ENCODE assay signal across 12 cellular contexts in the genomic region with DNA sequence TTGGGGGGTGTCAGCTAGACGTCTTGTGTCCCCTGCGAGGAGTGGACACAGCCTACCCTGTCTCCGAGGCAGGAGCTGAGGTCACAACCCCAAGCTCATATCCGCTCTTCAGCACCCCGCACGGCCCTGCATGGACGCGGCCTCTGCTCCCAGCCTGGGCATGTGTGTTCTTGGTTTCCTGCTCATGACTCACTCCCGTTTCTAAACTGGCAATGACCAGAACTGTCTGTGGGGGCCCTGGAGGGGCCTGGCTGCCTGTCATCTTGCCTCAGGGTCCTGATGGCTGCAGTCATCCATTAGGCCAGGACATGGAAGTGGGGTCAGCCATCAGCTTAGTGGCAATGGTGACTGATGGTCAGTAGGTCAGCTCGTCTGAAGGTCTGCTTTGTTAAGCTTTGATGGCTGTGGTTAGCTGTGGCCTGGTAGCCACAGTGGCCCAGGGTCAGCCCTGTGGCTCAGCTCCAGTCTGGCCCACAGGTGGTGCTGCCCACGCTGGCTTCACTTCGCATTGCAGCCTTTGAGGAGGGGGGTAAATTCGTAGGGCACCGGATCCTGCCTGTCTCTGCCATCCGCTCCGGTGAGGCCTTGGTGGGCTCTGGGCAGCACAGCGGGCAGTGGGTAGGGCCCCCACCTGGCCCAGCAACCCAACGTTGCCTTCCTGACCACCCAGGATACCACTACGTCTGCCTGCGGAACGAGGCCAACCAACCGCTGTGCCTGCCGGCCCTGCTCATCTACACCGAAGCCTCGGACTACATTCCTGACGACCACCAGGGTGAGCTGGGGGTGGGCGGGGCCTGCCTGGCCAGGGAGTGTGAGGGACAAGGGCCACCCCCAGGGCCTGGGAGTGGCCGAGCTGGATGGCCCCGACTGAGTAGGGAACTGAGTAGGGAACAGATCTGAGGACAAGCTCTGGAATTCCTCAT. TPM values are rescaled to one million over a fixed set of nuclear protein-coding genes. Genes with fewer than 3 reads are reported as not detected.
A peak's percentile ranks its signal among the peaks of the same experiment; 100 is the strongest.
DNase-seq lines count a peak whose midpoint lies in the region; FAIRE-seq and TF ChIP-seq lines count a peak whose summit lies in the region.
"Had no signal": no experiment of that assay in that cellular context is flagged by ENCODE, and none has a peak within 500 bp of the region (broad histone marks: within the 10 kb centered on the region; RNA-seq: fewer than 3 reads in every experiment).

No MANE protein-coding gene starts in this region.

- DNase-seq in HCEC 1CT (peak; percentile 28), astrocyte of the hippocampus (ENCODE audit: low read depth, low spot score) (peak; percentile 64), myocyte (ENCODE audit: low read depth) (peak; percentile 75), GM12892 (ENCODE audit: insufficient read length) (no peak), tibial artery (no peak), NCI-H524 treated with DMSO at 0.1 percent for 48 hours (lab: John Stamatoyannopoulos, UW) (no peak)
- DNase-seq: activated CD4-positive, alpha-beta T cell treated with anti-CD3 and anti-CD28 coated beads, Interleukin-2, amount 10 ng/mL, durations not matched to agents 7 days and 5 days; activated naive CD4-positive, alpha-beta T cell treated with Interleukin-2 at 50 U/mL for 16 hours; CD8-positive, alpha-beta T cell; heart left ventricle; NCI-H524; stimulated activated CD8-positive, alpha-beta memory T cell treated with anti-CD3 and anti-CD28 coated beads, Interleukin-4, amount 100 ng/mL, for 48 hours had no signal

- no peaks in the 10 kb centered on the region for H3K27me3 ChIP-seq in tibial artery
- H3K27me3 ChIP-seq: heart left ventricle had no signal

- FAIRE-seq in GM12892 (lab: Jason Lieb, UNC) = no peak

- no peak for TF ChIP-seq POLR2A in GM12892 (IDR thresholded peaks at IDR 0.05; ENCODE audit: low read depth, low read length)

- peaks cover 2 to 12% (median 7%) of the 10 kb centered on the region in 4 donors for H3K4me1 ChIP-seq in tibial artery

- H3K36me3 ChIP-seq in tibial artery = peaks cover 24 to 89% (median 66%) of the 10 kb centered on the region in 3 donors

- H3K9me3 ChIP-seq in tibial artery = no peaks in the 10 kb centered on the region
- H3K9me3 ChIP-seq: heart left ventricle had no signal

- TF ChIP-seq CTCF in tibial artery (IDR thresholded peaks at IDR 0.05) = no peak

- no peak overlapping the region for H3K27ac ChIP-seq in tibial artery
- H3K27ac ChIP-seq: heart left ventricle had no signal

- no peak overlapping the region for H3K4me3 ChIP-seq in tibial artery
- H3K4me3 ChIP-seq: heart left ventricle had no signal

- intact Hi-C loops in tibial artery (cut with DNase I; ENCODE audit: low total_unique reads) = no loop called here

RNA-seq across cellular contexts. Expression of gene PLCB3, which starts 12.0 kb away (rescaled TPM):
- 41.5 and 41.7 TPM in 2 replicates for total RNA-seq in myocyte
- polyA plus RNA-seq in myocyte (2012) = 30.8 TPM
- polyA plus RNA-seq in GM12892 (2012; ENCODE audit: missing spikeins) = 5.9 TPM

RNA-seq across cellular contexts. Expression of gene PPP1R14B, which starts 16.5 kb away (rescaled TPM):
- total RNA-seq in myocyte = 656 and 816 TPM in 2 replicates
- 808 TPM for polyA plus RNA-seq in myocyte (2012)
- polyA plus RNA-seq in GM12892 (2012; ENCODE audit: missing spikeins) = 121 TPM

RNA-seq across cellular contexts. Expression of gene BAD, which starts 21.2 kb away (rescaled TPM):
- 67.5 and 89.1 TPM in 2 replicates for total RNA-seq in myocyte
- polyA plus RNA-seq in myocyte (2012) = 105 TPM
- 12.0 TPM for polyA plus RNA-seq in GM12892 (2012; ENCODE audit: missing spikeins)

RNA-seq across cellular contexts. Expression of gene GPR137, which starts 22.4 kb away (rescaled TPM):
- 28.4 and 32.9 TPM in 2 replicates for total RNA-seq in myocyte
- 101 TPM for polyA plus RNA-seq in myocyte (2012)
- polyA plus RNA-seq in GM12892 (2012; ENCODE audit: missing spikeins) = 9.2 TPM

RNA-seq across cellular contexts. Expression of gene FKBP2, which starts 22.4 kb away (rescaled TPM):
- total RNA-seq in myocyte = 49.2 and 59.8 TPM in 2 replicates
- polyA plus RNA-seq in myocyte (2012) = 208 TPM
- polyA plus RNA-seq in GM12892 (2012; ENCODE audit: missing spikeins) = 33.2 TPM

Comparison
In these comparisons a context has a peak if more than half of its experiments do, and no peak if none do; other contexts are left out.
1. DNase-seq: peak in HCEC 1CT (single experiment), astrocyte of the hippocampus (single experiment) and myocyte (single experiment); none in GM12892 (single experiment), tibial artery (0 of 2) and NCI-H524 treated with DMSO at 0.1 percent for 48 hours (single experiment).